ENCODE assay signal across 1 cellular context in genomic region chr21:42414928-42415769, GRCh38.
TF ChIP-seq lines count a peak whose summit lies in the region.

No MANE protein-coding gene starts in this region.

TF ChIP-seq in WTC11, 78 proteins besides CTCF, POLR2A, EP300 and RAD21 (continued from another document):
- TF ChIP-seq ARID4B (CRISPR knock-in tag; IDR thresholded peaks at IDR 0.05; ENCODE audit: borderline replicate concordance), result no peak
- TF ChIP-seq GRHL2 (CRISPR knock-in tag; IDR thresholded peaks at IDR 0.05; ENCODE audit: insufficient replicate concordance, severe bottlenecking), result no peak
- TF ChIP-seq JUN (CRISPR knock-in tag; IDR thresholded peaks at IDR 0.05), result no peak
- no peak for TF ChIP-seq ERG (CRISPR knock-in tag; IDR thresholded peaks at IDR 0.05)
- TF ChIP-seq ZNF263 (CRISPR knock-in tag; IDR thresholded peaks at IDR 0.05; ENCODE audit: low read depth), result no peak
- TF ChIP-seq ZBTB43 (CRISPR knock-in tag; IDR thresholded peaks at IDR 0.05), result no peak
- no peak for TF ChIP-seq ZBTB21 (CRISPR knock-in tag; IDR thresholded peaks at IDR 0.05; ENCODE audit: borderline replicate concordance)
- no peak for TF ChIP-seq MAX (CRISPR knock-in tag; IDR thresholded peaks at IDR 0.05)
- no peak for TF ChIP-seq TEAD4 (CRISPR knock-in tag; IDR thresholded peaks at IDR 0.05)
- TF ChIP-seq NFYB (CRISPR knock-in tag; conservative IDR thresholded peaks at IDR 0.05; ENCODE audit: low read depth), result no peak
- no peak for TF ChIP-seq PRRX2 (CRISPR knock-in tag; IDR thresholded peaks at IDR 0.05)
- TF ChIP-seq ETV6 (CRISPR knock-in tag; IDR thresholded peaks at IDR 0.05), result no peak
- TF ChIP-seq CREB1 (CRISPR knock-in tag; IDR thresholded peaks at IDR 0.05), result no peak
- TF ChIP-seq ZNF138 (CRISPR knock-in tag; conservative IDR thresholded peaks at IDR 0.05), result no peak
- TF ChIP-seq FOXP4 (CRISPR knock-in tag; IDR thresholded peaks at IDR 0.05), result no peak
- no peak for TF ChIP-seq HMGA2 (CRISPR knock-in tag; IDR thresholded peaks at IDR 0.05)
- TF ChIP-seq NR1H2 (CRISPR knock-in tag; IDR thresholded peaks at IDR 0.05), result no peak
- TF ChIP-seq, protein P1, sequence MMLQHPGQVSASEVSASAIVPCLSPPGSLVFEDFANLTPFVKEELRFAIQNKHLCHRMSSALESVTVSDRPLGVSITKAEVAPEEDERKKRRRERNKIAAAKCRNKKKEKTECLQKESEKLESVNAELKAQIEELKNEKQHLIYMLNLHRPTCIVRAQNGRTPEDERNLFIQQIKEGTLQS (CRISPR knock-in tag; conservative IDR thresholded peaks at IDR 0.05), result no peak
